10 cellular contexts compared by ENCODE assay signal in genomic region chr18:2881490-2882195, GRCh38. TPM values are rescaled to one million over a fixed set of nuclear protein-coding genes. Genes with fewer than 3 reads are reported as not detected.
DNase-seq lines count a peak whose midpoint lies in the region; ATAC-seq and TF ChIP-seq lines count a peak whose summit lies in the region.
"Had no signal": no experiment of that assay in that cellular context is flagged by ENCODE, and none has a peak within 500 bp of the region (broad histone marks: within the 10 kb centered on the region; RNA-seq: fewer than 3 reads in every experiment).

No MANE protein-coding gene starts in this region.

- H3K9me3 ChIP-seq in adipocyte (ENCODE audit: control insufficient read depth, low read length) (peaks cover 3% of the 10 kb centered on the region), thoracic aorta (no peaks in the 10 kb centered on the region)

- H3K36me3 ChIP-seq in adipocyte (ENCODE audit: control insufficient read depth, insufficient read depth, low read length, severe bottlenecking) (no peaks in the 10 kb centered on the region), thoracic aorta (no peaks in the 10 kb centered on the region)

- H3K27me3 Mint-ChIP-seq in activated CD4-positive, alpha-beta T cell treated with anti-CD3 and anti-CD28 coated beads, Interleukin-2, amount 10 ng/mL, durations not matched to agents 24 days and 14 days, result no peaks in the 10 kb centered on the region

- POLR2A ChIA-PET in HEK293T (lab: Yijun Ruan, JAX), result no interaction called here

- peak overlapping the region; percentile 67 for H3K4me3 Mint-ChIP-seq in activated CD4-positive, alpha-beta T cell treated with anti-CD3 and anti-CD28 coated beads, Interleukin-2, amount 10 ng/mL, durations not matched to agents 24 days and 14 days
- H3K4me3 Mint-ChIP-seq: B cell had no signal

- H3K9ac ChIP-seq in adipocyte (ENCODE audit: low read length), result peak overlapping the region; percentile 57

- H3K27ac Mint-ChIP-seq in activated CD4-positive, alpha-beta T cell treated with anti-CD3 and anti-CD28 coated beads, Interleukin-2, amount 10 ng/mL, durations not matched to agents 24 days and 14 days, result peak overlapping the region; percentile 75
- H3K27ac Mint-ChIP-seq: B cell had no signal

- H3K4me3 ChIP-seq in adipocyte (ENCODE audit: low read length), result peak overlapping the region; percentile 36
- H3K4me3 ChIP-seq in thoracic aorta, result peak overlapping the region; percentile 6

- DNase-seq in activated CD4-positive, alpha-beta T cell treated with anti-CD3 and anti-CD28 coated beads, Interleukin-2, amount 10 ng/mL, durations not matched to agents 24 days and 14 days, result peak; percentile 71
- DNase-seq in activated CD4-positive, alpha-beta T cell treated with anti-CD3 and anti-CD28 coated beads for 4 hours, result no peak
- peak; percentile 86 for DNase-seq in adipocyte (ENCODE audit: low read depth)
- DNase-seq in iris pigment epithelial cell (ENCODE audit: low read depth), result peak; percentile 77
- no peak for DNase-seq in thoracic aorta (ENCODE audit: low spot score)
- DNase-seq in NCI-H1436 treated with DMSO at 0.1 percent for 48 hours (lab: John Stamatoyannopoulos, UW), result no peak
- no peak for DNase-seq in HEK293T (ENCODE audit: extremely low spot score)
- DNase-seq: stimulated activated naive CD8-positive, alpha-beta T cell treated with anti-CD3 and anti-CD28 coated beads, Interleukin-15, Interleukin-2, amounts not matched to agents 100 U/mL and 50 U/mL, for 24 hours had no signal

- intact Hi-C loops in activated CD4-positive, alpha-beta T cell treated with anti-CD3 and anti-CD28 coated beads, Interleukin-2, amount 10 ng/mL, durations not matched to agents 24 days and 14 days (cut with micrococcal nuclease), result loop anchor here (2.0 kb wide), 1 partner anchor 33 kb away; no protein-coding TSS in a partner anchor

- peaks cover 7% of the 10 kb centered on the region for H3K36me3 Mint-ChIP-seq in activated CD4-positive, alpha-beta T cell treated with anti-CD3 and anti-CD28 coated beads, Interleukin-2, amount 10 ng/mL, durations not matched to agents 24 days and 14 days (ENCODE audit: low read depth)

- no peak for TF ChIP-seq CTCF in thoracic aorta (IDR thresholded peaks at IDR 0.05)

- H3K4me1 ChIP-seq in adipocyte (ENCODE audit: control insufficient read depth, insufficient read depth, low read length) (peaks cover 39% of the 10 kb centered on the region), thoracic aorta (ENCODE audit: control insufficient read depth in 1 of 2, low read depth in 2 of 2) (peaks cover 15 to 28% of the 10 kb centered on the region in 2 donors)

- H3K4me1 Mint-ChIP-seq in activated CD4-positive, alpha-beta T cell treated with anti-CD3 and anti-CD28 coated beads, Interleukin-2, amount 10 ng/mL, durations not matched to agents 24 days and 14 days, result peaks cover 24% of the 10 kb centered on the region

- H3K9me3 Mint-ChIP-seq in activated CD4-positive, alpha-beta T cell treated with anti-CD3 and anti-CD28 coated beads, Interleukin-2, amount 10 ng/mL, durations not matched to agents 24 days and 14 days, result no peaks in the 10 kb centered on the region

- peak overlapping the region; percentile 82 to 92 for H3K27ac ChIP-seq in thoracic aorta

- peak; percentile 82 for ATAC-seq in thoracic aorta (ENCODE audit: insufficient number of reproducible peaks, low FRiP score, low read depth)
- ATAC-seq in HG02759 (IDR thresholded peaks at IDR 0.05; ENCODE audit: unreplicated experiment), result no peak
- ATAC-seq: stimulated activated naive CD8-positive, alpha-beta T cell treated with anti-CD3 and anti-CD28 coated beads, Interleukin-15, Interleukin-2, amounts not matched to agents 100 U/mL and 50 U/mL, for 24 hours had no signal

- CTCF ChIA-PET in HEK293T (lab: Yijun Ruan, JAX), result no interaction called here

- H3K27me3 ChIP-seq in adipocyte (replicated peaks; ENCODE audit: control insufficient read depth, insufficient read depth, low read length) (no peaks in the 10 kb centered on the region), thoracic aorta (replicated peaks; ENCODE audit: insufficient read depth) (no peaks in the 10 kb centered on the region)

TF ChIP-seq in HEK293T, 16 proteins besides CTCF, POLR2A, EP300 and RAD21:
- TF ChIP-seq ARNT (IDR thresholded peaks at IDR 0.05) (no peak), L3MBTL2 (conservative IDR thresholded peaks at IDR 0.05) (no peak), TARDBP (IDR thresholded peaks at IDR 0.05) (no peak), SP1 (IDR thresholded peaks at IDR 0.05) (no peak), NFRKB (IDR thresholded peaks at IDR 0.05) (no peak)
TF ChIP-seq in HEK293T: peak in this region for 0.

RNA-seq across cellular contexts. Expression of gene EMILIN2, which starts 34.8 kb away (rescaled TPM):
- 32.4 and 35.5 TPM in 2 replicates for total RNA-seq in activated CD4-positive, alpha-beta T cell treated with anti-CD3 and anti-CD28 coated beads, Interleukin-2, amount 10 ng/mL, durations not matched to agents 24 days and 14 days
- total RNA-seq in thoracic aorta, result 10 to 100 TPM; 22.6 to 27.4 TPM

Comparison
In these comparisons a context has a peak if more than half of its experiments do, and no peak if none do; other contexts are left out.
1. DNase-seq: peak in activated CD4-positive, alpha-beta T cell treated with anti-CD3 and anti-CD28 coated beads, Interleukin-2, amount 10 ng/mL, durations not matched to agents 24 days and 14 days (single experiment), adipocyte (single experiment) and iris pigment epithelial cell (single experiment); none in activated CD4-positive, alpha-beta T cell treated with anti-CD3 and anti-CD28 coated beads for 4 hours (0 of 2), thoracic aorta (single experiment), NCI-H1436 treated with DMSO at 0.1 percent for 48 hours (single experiment) and HEK293T (single experiment).